Comparison of ENCODE assay signal across 9 cellular contexts in the genomic region with DNA sequence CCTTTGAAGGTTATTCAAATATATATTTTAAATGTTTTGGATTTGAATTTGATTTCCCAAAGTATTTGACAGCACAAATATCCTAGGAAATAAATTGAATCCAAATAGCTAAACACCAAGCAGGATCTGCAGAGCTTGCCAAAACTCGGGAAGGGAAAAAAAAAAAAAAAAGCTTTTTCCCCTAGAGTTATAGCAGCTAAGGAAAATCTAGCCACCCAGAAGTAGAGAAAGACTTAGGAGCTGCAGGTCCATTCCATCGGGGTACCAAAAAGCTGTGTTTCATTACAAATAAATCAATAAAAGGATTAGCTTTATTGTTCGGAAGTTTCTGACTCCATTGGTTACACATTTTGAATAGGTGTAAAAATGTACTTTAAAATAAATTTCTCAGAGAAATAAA. TPM values are rescaled to one million over a fixed set of nuclear protein-coding genes. Genes with fewer than 3 reads are reported as not detected.
"Had no signal": no experiment of that assay in that cellular context is flagged by ENCODE, and none has a peak within 500 bp of the region (broad histone marks: within the 10 kb centered on the region; RNA-seq: fewer than 3 reads in every experiment).

No MANE protein-coding gene starts in this region.

- H3K4me3 ChIP-seq: GM12878 had no signal

- DNase-seq: GDM1, GF-D8 had no signal

- FAIRE-seq: G401.6, GM12878, GM12891, GM12892, GM18507, GM19239 had no signal

- ATAC-seq: GM12878 had no signal

RNA-seq across cellular contexts. Expression of gene HSF5, which starts 19.3 kb away (rescaled TPM):
- total RNA-seq: G401 had no signal

RNA-seq across cellular contexts. Expression of gene RNF43, which starts 51.6 kb away (rescaled TPM):
- total RNA-seq: G401 had no signal
